9 cellular contexts compared by ENCODE assay signal in genomic region chr11:762421-763072, GRCh38. TPM values are rescaled to one million over a fixed set of nuclear protein-coding genes. Genes with fewer than 3 reads are reported as not detected.
DNase-seq lines count a peak whose midpoint lies in the region; ATAC-seq and TF ChIP-seq lines count a peak whose summit lies in the region.
"Had no signal": no experiment of that assay in that cellular context is flagged by ENCODE, and none has a peak within 500 bp of the region (broad histone marks: within the 10 kb centered on the region; RNA-seq: fewer than 3 reads in every experiment).

No MANE protein-coding gene starts in this region.

- no peaks in the 10 kb centered on the region for H3K9me3 Mint-ChIP-seq in activated CD4-positive, alpha-beta T cell treated with anti-CD3 and anti-CD28 coated beads, Interleukin-2, amount 10 ng/mL, durations not matched to agents 7 days and 5 days

- peaks cover 7% of the 10 kb centered on the region for H3K4me1 ChIP-seq in body of pancreas

- H3K27ac Mint-ChIP-seq in activated CD4-positive, alpha-beta T cell treated with anti-CD3 and anti-CD28 coated beads, Interleukin-2, amount 10 ng/mL, durations not matched to agents 7 days and 5 days, result no peak overlapping the region
- H3K27ac Mint-ChIP-seq: activated naive CD8-positive, alpha-beta T cell had no signal

- peaks cover 4% of the 10 kb centered on the region for H3K4me1 Mint-ChIP-seq in activated CD4-positive, alpha-beta T cell treated with anti-CD3 and anti-CD28 coated beads, Interleukin-2, amount 10 ng/mL, durations not matched to agents 7 days and 5 days

- H3K36me3 ChIP-seq in body of pancreas (replicated peaks in 1 of 2; ENCODE audit: insufficient read depth in 1 of 2, low read depth in 2 of 2), result peaks cover 0 to 27% of the 10 kb centered on the region in 2 donors

- H3K36me3 Mint-ChIP-seq in activated CD4-positive, alpha-beta T cell treated with anti-CD3 and anti-CD28 coated beads, Interleukin-2, amount 10 ng/mL, durations not matched to agents 7 days and 5 days (ENCODE audit: low read depth), result peaks cover 35% of the 10 kb centered on the region
- H3K36me3 Mint-ChIP-seq: activated naive CD8-positive, alpha-beta T cell had no signal

- no peaks in the 10 kb centered on the region for H3K27me3 ChIP-seq in body of pancreas

- H3K27ac ChIP-seq in body of pancreas, result peak overlapping the region in 1 of 4 donors; percentile 37

- H3K4me3 ChIP-seq in body of pancreas, result no peak overlapping the region

- TF ChIP-seq CTCF in body of pancreas (IDR thresholded peaks at IDR 0.05), result no peak

- peak; percentile 35 for DNase-seq in activated CD4-positive, alpha-beta T cell treated with anti-CD3 and anti-CD28 coated beads, Interleukin-2, amount 10 ng/mL, durations not matched to agents 7 days and 5 days
- no peak for DNase-seq in activated CD4-positive, alpha-beta T cell treated with anti-CD3 and anti-CD28 coated beads for 1 hour
- DNase-seq in NCI-H1694 (lab: John Stamatoyannopoulos, UW), result peak; percentile 79
- DNase-seq in body of pancreas, result peak in 2 of 4 donors; percentile 35 to 42
- DNase-seq in left kidney (ENCODE audit: low read depth, low spot score), result peak; percentile 41

- ATAC-seq in body of pancreas, result peak; percentile 46
- ATAC-seq in HG02798 (IDR thresholded peaks at IDR 0.05; ENCODE audit: poor library complexity, unreplicated experiment), result no peak
- no peak for ATAC-seq in HG03196 (IDR thresholded peaks at IDR 0.05; ENCODE audit: unreplicated experiment)
- ATAC-seq in HG03039 (IDR thresholded peaks at IDR 0.05; ENCODE audit: unreplicated experiment), result no peak

- TF ChIP-seq POLR2A in body of pancreas (IDR thresholded peaks at IDR 0.05), result peak in 1 of 3 donors; percentile 11

- H3K9me3 ChIP-seq in body of pancreas, result no peaks in the 10 kb centered on the region

- WGBS in body of pancreas, 2 donors, result 44 to 52% methylated on average over 8 to 10 of the region's 10 CpGs

- H3K27me3 Mint-ChIP-seq in activated CD4-positive, alpha-beta T cell treated with anti-CD3 and anti-CD28 coated beads, Interleukin-2, amount 10 ng/mL, durations not matched to agents 7 days and 5 days, result no peaks in the 10 kb centered on the region
- H3K27me3 Mint-ChIP-seq: activated naive CD8-positive, alpha-beta T cell had no signal

- intact Hi-C loops in body of pancreas (cut with DNase I), result no loop called here

- CTCF ChIA-PET in activated CD4-positive, alpha-beta T cell treated with anti-CD3 and anti-CD28 coated beads, Interleukin-2, amount 10 ng/mL, durations not matched to agents 7 days and 5 days (lab: Charles Lee), result interaction anchor here (1.4 kb wide), 1 partner anchor 55 kb away, joined by 3 read pairs; no protein-coding TSS in a partner anchor

- POLR2A ChIA-PET in activated CD4-positive, alpha-beta T cell treated with anti-CD3 and anti-CD28 coated beads, Interleukin-2, amount 10 ng/mL, durations not matched to agents 7 days and 5 days (lab: Charles Lee), result no interaction called here

- H3K4me3 Mint-ChIP-seq in activated CD4-positive, alpha-beta T cell treated with anti-CD3 and anti-CD28 coated beads, Interleukin-2, amount 10 ng/mL, durations not matched to agents 7 days and 5 days, result no peak overlapping the region
- H3K4me3 Mint-ChIP-seq: activated naive CD8-positive, alpha-beta T cell had no signal

RNA-seq across cellular contexts. Expression of gene GATD1, which starts 14.7 kb away (rescaled TPM):
- 10 to 100 TPM; 58.2 to 62.1 TPM for total RNA-seq in activated CD4-positive, alpha-beta T cell treated with anti-CD3 and anti-CD28 coated beads, Interleukin-2, amount 10 ng/mL, durations not matched to agents 7 days and 5 days
- 10 to 100 TPM; 14.0 to 28.7 TPM for total RNA-seq in body of pancreas

RNA-seq across cellular contexts. Expression of gene TALDO1, which starts 15.3 kb away (rescaled TPM):
- 100 to 1,000 TPM; 219 to 268 TPM for total RNA-seq in activated CD4-positive, alpha-beta T cell treated with anti-CD3 and anti-CD28 coated beads, Interleukin-2, amount 10 ng/mL, durations not matched to agents 7 days and 5 days
- total RNA-seq in body of pancreas, result 100 to 1,000 TPM in 1 of 2 donors, 10 to 100 TPM in 1; 78.9 to 119 TPM

RNA-seq across cellular contexts. Expression of gene CEND1, which starts 27.3 kb away (rescaled TPM):
- under 1 TPM; 0.20 to 0.60 TPM for total RNA-seq in activated CD4-positive, alpha-beta T cell treated with anti-CD3 and anti-CD28 coated beads, Interleukin-2, amount 10 ng/mL, durations not matched to agents 7 days and 5 days
- under 1 TPM in 1 of 2 donors, not detected in 1; 0.78 TPM for total RNA-seq in body of pancreas

RNA-seq across cellular contexts. Expression of gene SLC25A22, which starts 35.5 kb away (rescaled TPM):
- total RNA-seq in activated CD4-positive, alpha-beta T cell treated with anti-CD3 and anti-CD28 coated beads, Interleukin-2, amount 10 ng/mL, durations not matched to agents 7 days and 5 days, result 10 to 100 TPM; 45.9 to 49.1 TPM
- total RNA-seq in body of pancreas, result 10 to 100 TPM; 55.8 to 69.5 TPM

RNA-seq across cellular contexts. Expression of gene PIDD1, which starts 42.5 kb away (rescaled TPM):
- 10 to 100 TPM; 47.9 to 60.4 TPM for total RNA-seq in activated CD4-positive, alpha-beta T cell treated with anti-CD3 and anti-CD28 coated beads, Interleukin-2, amount 10 ng/mL, durations not matched to agents 7 days and 5 days
- total RNA-seq in body of pancreas, result 10 to 100 TPM; 11.9 to 98.6 TPM
